24 cellular contexts compared by ENCODE assay signal in genomic region chr7:18975689-18976280, GRCh38.
"Had no signal": no experiment of that assay in that cellular context is flagged by ENCODE, and none has a peak within 500 bp of the region (broad histone marks: within the 10 kb centered on the region; RNA-seq: fewer than 3 reads in every experiment).

No MANE protein-coding gene starts in this region.

- H3K36me3 ChIP-seq: esophagus muscularis mucosa, gastroesophageal sphincter, heart left ventricle, left lung, neural progenitor cell, suprapubic skin, upper lobe of left lung had no signal

- H3K9me3 ChIP-seq: esophagus muscularis mucosa, gastroesophageal sphincter, heart left ventricle, psoas muscle, suprapubic skin, upper lobe of left lung had no signal

- H3K4me2 ChIP-seq: neural progenitor cell had no signal

- H3K4me3 ChIP-seq: esophagus muscularis mucosa, gastroesophageal sphincter, heart left ventricle, left lung, neural progenitor cell, psoas muscle, suprapubic skin, upper lobe of left lung had no signal

- H3K27ac ChIP-seq: esophagus muscularis mucosa, gastroesophageal sphincter, heart left ventricle, left lung, neural progenitor cell, psoas muscle, suprapubic skin, upper lobe of left lung had no signal

- H2AFZ ChIP-seq: neural progenitor cell had no signal

- H3K4me1 ChIP-seq: left lung, neural progenitor cell, psoas muscle, upper lobe of left lung had no signal

- DNase-seq: activated CD4-positive, alpha-beta T cell treated with anti-CD3 and anti-CD28 coated beads, Interleukin-2, amount 10 ng/mL, durations not matched to agents 24 days and 14 days; activated CD4-positive, CD25-positive, alpha-beta regulatory T cell; activated CD8-positive, alpha-beta T cell treated with anti-CD3 and anti-CD28 coated beads, Interleukin-2, amount 10 ng/mL, durations not matched to agents 7 days and 5 days; activated naive CD4-positive, alpha-beta T cell treated with anti-CD3 and anti-CD28 coated beads, Interleukin-2, amount 10 ng/mL, durations not matched to agents 7 days and 5 days; activated naive CD8-positive, alpha-beta T cell treated with anti-CD3 and anti-CD28 coated beads, Interleukin-2, amount 50 U/mL, for 24 hours; activated T-cell treated with anti-CD3 and anti-CD28 coated beads, Interleukin-2, amount 50 U/mL, for 24 hours; anterior cingulate cortex; cerebellar nuclear complex; effector memory CD4-positive, alpha-beta T cell; heart left ventricle; left lung; naive B cell; psoas muscle; right cardiac atrium; small intestine; stimulated activated CD4-positive, alpha-beta T cell treated with anti-CD3 and anti-CD28 coated beads, Interleukin-15, amount 100 ng/mL, for 24 hours; stimulated activated CD4-positive, alpha-beta T cell treated with anti-CD3 and anti-CD28 coated beads, Interleukin-2, amount 100 ng/mL, for 48 hours; stimulated activated naive CD8-positive, alpha-beta T cell treated with anti-CD3 and anti-CD28 coated beads, Interleukin-15, amount 100 ng/mL, for 72 hours; T1000; upper lobe of left lung had no signal

- H3K9ac ChIP-seq: neural progenitor cell had no signal

- H3K27me3 ChIP-seq: esophagus muscularis mucosa, gastroesophageal sphincter, heart left ventricle, left lung, neural progenitor cell, suprapubic skin, upper lobe of left lung had no signal

- ATAC-seq: activated CD8-positive, alpha-beta T cell treated with anti-CD3 and anti-CD28 coated beads, Interleukin-2, amount 10 ng/mL, durations not matched to agents 7 days and 5 days; activated naive CD8-positive, alpha-beta T cell treated with anti-CD3 and anti-CD28 coated beads, Interleukin-2, amount 50 U/mL, for 24 hours; gastroesophageal sphincter; heart left ventricle; left lung; psoas muscle; right cardiac atrium; stimulated activated naive CD8-positive, alpha-beta T cell treated with anti-CD3 and anti-CD28 coated beads, Interleukin-15, amount 100 ng/mL, for 72 hours had no signal
